In genomic region chr6:165231581-165232276, GRCh38 we compare ENCODE assay signal across 9 cellular contexts.
DNase-seq lines count a peak whose midpoint lies in the region; ATAC-seq and TF ChIP-seq lines count a peak whose summit lies in the region.
"Had no signal": no experiment of that assay in that cellular context is flagged by ENCODE, and none has a peak within 500 bp of the region (broad histone marks: within the 10 kb centered on the region; RNA-seq: fewer than 3 reads in every experiment).

No MANE protein-coding gene starts in this region.

- peaks cover 2% of the 10 kb centered on the region for H3K27me3 Mint-ChIP-seq in chondrocyte (ENCODE audit: low read depth)
- no peaks in the 10 kb centered on the region for H3K27me3 Mint-ChIP-seq in activated CD4-positive, alpha-beta T cell treated with anti-CD3 and anti-CD28 coated beads, Interleukin-2, amount 10 ng/mL, durations not matched to agents 24 days and 14 days

- H3K27ac Mint-ChIP-seq in chondrocyte (ENCODE audit: unreplicated experiment): no peak overlapping the region
- H3K27ac Mint-ChIP-seq in activated naive CD4-positive, alpha-beta T cell treated with anti-CD3 and anti-CD28 coated beads, Interleukin-2, amount 50 U/mL, for 72 hours: no peak overlapping the region
- no peak overlapping the region for H3K27ac Mint-ChIP-seq in activated CD4-positive, alpha-beta T cell treated with anti-CD3 and anti-CD28 coated beads, Interleukin-2, amount 10 ng/mL, durations not matched to agents 24 days and 14 days

- H3K9me3 Mint-ChIP-seq in chondrocyte (ENCODE audit: low read depth): peaks cover 14% of the 10 kb centered on the region
- H3K9me3 Mint-ChIP-seq in activated naive CD4-positive, alpha-beta T cell treated with anti-CD3 and anti-CD28 coated beads, Interleukin-2, amount 50 U/mL, for 72 hours: peaks cover 22 to 28% of the 10 kb centered on the region in 2 donors
- peaks cover 9% of the 10 kb centered on the region for H3K9me3 Mint-ChIP-seq in activated CD4-positive, alpha-beta T cell treated with anti-CD3 and anti-CD28 coated beads, Interleukin-2, amount 10 ng/mL, durations not matched to agents 24 days and 14 days

- DNase-seq in DMS153 treated with DMSO at 0.1 percent for 48 hours (lab: John Stamatoyannopoulos, UW; ENCODE audit: unreplicated experiment) (peak; percentile 13), NCI-H2029 (lab: John Stamatoyannopoulos, UW) (peak; percentile 79), chondrocyte (ENCODE audit: low spot score) (no peak), myocyte (ENCODE audit: low read depth) (peak; percentile 81), GM19240 (ENCODE audit: insufficient read length, low spot score) (no peak), prostate gland (ENCODE audit: low spot score) (no peak)
- no peak for DNase-seq in activated naive CD4-positive, alpha-beta T cell treated with anti-CD3 and anti-CD28 coated beads, Interleukin-2, amount 50 U/mL, for 72 hours (ENCODE audit: low spot score in 2 of 2)
- DNase-seq in activated CD4-positive, alpha-beta T cell treated with anti-CD3 and anti-CD28 coated beads, Interleukin-2, amount 10 ng/mL, durations not matched to agents 24 days and 14 days: no peak

- no peak for TF ChIP-seq POLR2A in prostate gland (IDR thresholded peaks at IDR 0.05)

- H3K36me3 Mint-ChIP-seq in chondrocyte (ENCODE audit: low read depth): peaks cover 4% of the 10 kb centered on the region
- peaks cover 5 to 16% of the 10 kb centered on the region in 2 donors for H3K36me3 Mint-ChIP-seq in activated naive CD4-positive, alpha-beta T cell treated with anti-CD3 and anti-CD28 coated beads, Interleukin-2, amount 50 U/mL, for 72 hours
- peaks cover 2% of the 10 kb centered on the region for H3K36me3 Mint-ChIP-seq in activated CD4-positive, alpha-beta T cell treated with anti-CD3 and anti-CD28 coated beads, Interleukin-2, amount 10 ng/mL, durations not matched to agents 24 days and 14 days (ENCODE audit: low read depth)

- no peaks in the 10 kb centered on the region for H3K4me1 ChIP-seq in prostate gland (replicated peaks)

- TF ChIP-seq CTCF in chondrocyte (IDR thresholded peaks at IDR 0.05): peak; percentile 85
- TF ChIP-seq CTCF in prostate gland (IDR thresholded peaks at IDR 0.05): peak in 1 of 4 experiments; percentile 40

- no peaks in the 10 kb centered on the region for H3K27me3 ChIP-seq in prostate gland (replicated peaks; ENCODE audit: insufficient read depth)

- H3K4me3 ChIP-seq in prostate gland: no peak overlapping the region
- H3K4me3 ChIP-seq: thoracic aorta had no signal

- intact Hi-C loops in prostate gland (cut with DNase I): no loop called here
- intact Hi-C loops in activated CD4-positive, alpha-beta T cell treated with anti-CD3 and anti-CD28 coated beads, Interleukin-2, amount 10 ng/mL, durations not matched to agents 24 days and 14 days (cut with micrococcal nuclease): no loop called here

- H3K27ac ChIP-seq in prostate gland: no peak overlapping the region
- H3K27ac ChIP-seq: thoracic aorta had no signal

- no peaks in the 10 kb centered on the region for H3K36me3 ChIP-seq in prostate gland
- H3K36me3 ChIP-seq: thoracic aorta had no signal

- ATAC-seq in activated naive CD4-positive, alpha-beta T cell treated with anti-CD3 and anti-CD28 coated beads, Interleukin-2, amount 50 U/mL, for 72 hours: no peak

- no peak overlapping the region for H3K4me3 Mint-ChIP-seq in chondrocyte (ENCODE audit: unreplicated experiment)
- no peak overlapping the region for H3K4me3 Mint-ChIP-seq in activated CD4-positive, alpha-beta T cell treated with anti-CD3 and anti-CD28 coated beads, Interleukin-2, amount 10 ng/mL, durations not matched to agents 24 days and 14 days

- H3K4me1 Mint-ChIP-seq in chondrocyte (ENCODE audit: low read depth): peaks cover 12% of the 10 kb centered on the region
- no peaks in the 10 kb centered on the region for H3K4me1 Mint-ChIP-seq in activated CD4-positive, alpha-beta T cell treated with anti-CD3 and anti-CD28 coated beads, Interleukin-2, amount 10 ng/mL, durations not matched to agents 24 days and 14 days

- no peaks in the 10 kb centered on the region for H3K9me3 ChIP-seq in prostate gland

- 31% methylated on average over 9 of the region's 9 CpGs for WGBS in prostate gland

Comparison
In these comparisons a context has a peak if more than half of its experiments do, and no peak if none do; other contexts are left out.
1. DNase-seq: peak in DMS153 treated with DMSO at 0.1 percent for 48 hours (single experiment), NCI-H2029 (single experiment) and myocyte (single experiment); none in chondrocyte (single experiment), GM19240 (single experiment), prostate gland (single experiment), activated naive CD4-positive, alpha-beta T cell treated with anti-CD3 and anti-CD28 coated beads, Interleukin-2, amount 50 U/mL, for 72 hours (0 of 2) and activated CD4-positive, alpha-beta T cell treated with anti-CD3 and anti-CD28 coated beads, Interleukin-2, amount 10 ng/mL, durations not matched to agents 24 days and 14 days (single experiment).